In genomic region chr4:152408514-152409327, GRCh38 we compare ENCODE assay signal across 8 cellular contexts.
DNase-seq lines count a peak whose midpoint lies in the region; ATAC-seq and TF ChIP-seq lines count a peak whose summit lies in the region.

No MANE protein-coding gene starts in this region.

- H3K9me3 Mint-ChIP-seq in brain, result no peaks in the 10 kb centered on the region

- DNase-seq in Ammon's horn (ENCODE audit: low spot score), result peak; percentile 40
- DNase-seq in GM06990 (ENCODE audit: extremely low read depth, insufficient read length), result no peak
- DNase-seq in NCI-H1694 (lab: John Stamatoyannopoulos, UW), result peak; percentile 28
- DNase-seq in left lung, result no peak
- no peak for DNase-seq in islet precursor cell
- no peak for DNase-seq in HPDE6-E6E7 (ENCODE audit: extremely low spot score)

- H3K4me3 ChIP-seq in GM06990 (replicated peaks; ENCODE audit: low read depth, low read length) (no peak overlapping the region), left lung (no peak overlapping the region)

- ATAC-seq in left lung (peak; percentile 82), HG03025 (IDR thresholded peaks at IDR 0.05; ENCODE audit: low FRiP score, unreplicated experiment) (no peak)

- H3K9me3 ChIP-seq in left lung, result no peaks in the 10 kb centered on the region

- H3K36me3 ChIP-seq in GM06990 (ENCODE audit: control insufficient read depth, insufficient read depth, low read length) (peaks cover 2% of the 10 kb centered on the region), left lung (peaks cover 0 to 10% of the 10 kb centered on the region in 2 donors)

- peaks cover 11% of the 10 kb centered on the region for H3K4me1 Mint-ChIP-seq in brain

- TF ChIP-seq CTCF in GM06990 (IDR thresholded peaks at IDR 0.05; ENCODE audit: insufficient read depth, low read length, poor library complexity, severe bottlenecking), result peak; percentile 59
- TF ChIP-seq CTCF in brain (conservative IDR thresholded peaks at IDR 0.05), result peak; percentile 50 to 74
- peak; percentile 37 to 53 for TF ChIP-seq CTCF in left lung (IDR thresholded peaks at IDR 0.05)

- H3K27ac Mint-ChIP-seq in brain, result no peak overlapping the region

- no peaks in the 10 kb centered on the region for H3K4me1 ChIP-seq in left lung

- H3K36me3 Mint-ChIP-seq in brain, result peaks cover 9% of the 10 kb centered on the region

- no peaks in the 10 kb centered on the region for H3K27me3 Mint-ChIP-seq in brain

- no peak overlapping the region for H3K4me3 Mint-ChIP-seq in brain

- intact Hi-C loops in left lung (cut with DNase I), result no loop called here

- no peak overlapping the region for H3K27ac ChIP-seq in left lung

- no peaks in the 10 kb centered on the region for H3K27me3 ChIP-seq in GM06990 (replicated peaks; ENCODE audit: control insufficient read depth, insufficient read depth, low read length)
- H3K27me3 ChIP-seq in left lung, result no peaks in the 10 kb centered on the region

Comparison
In these comparisons a context has a peak if more than half of its experiments do, and no peak if none do; other contexts are left out.
1. DNase-seq: peak in Ammon's horn (single experiment) and NCI-H1694 (single experiment); none in GM06990 (single experiment), left lung (0 of 2), islet precursor cell (single experiment) and HPDE6-E6E7 (single experiment).
2. Peak in every context shown above with its lines, with median percentiles within 50 percentile points of each other: CTCF ChIP-seq.